12 cellular contexts compared by ENCODE assay signal in genomic region chr11:2402106-2402505, GRCh38. TPM values are rescaled to one million over a fixed set of nuclear protein-coding genes. Genes with fewer than 3 reads are reported as not detected.
A peak's percentile ranks its signal among the peaks of the same experiment; 100 is the strongest.
DNase-seq lines count a peak whose midpoint lies in the region; ATAC-seq, FAIRE-seq and TF ChIP-seq lines count a peak whose summit lies in the region.
"Had no signal": no experiment of that assay in that cellular context is flagged by ENCODE, and none has a peak within 500 bp of the region (broad histone marks: within the 10 kb centered on the region; RNA-seq: fewer than 3 reads in every experiment).

No MANE protein-coding gene starts in this region.

- TF ChIP-seq EP300 in H1 (IDR thresholded peaks at IDR 0.05; ENCODE audit: borderline replicate concordance in 1 of 2, low read depth in 2 of 2, low read length in 2 of 2), result no peak

- H2BK15ac ChIP-seq in H1 (ENCODE audit: low read length), result no peak overlapping the region

- no peak for DNase-seq in activated CD4-positive, alpha-beta T cell treated with anti-CD3 and anti-CD28 coated beads for 36 hours
- no peak for DNase-seq in activated CD4-positive, alpha-beta T cell treated with anti-CD3 and anti-CD28 coated beads, Interleukin-2, amount 50 U/mL, for 48 hours
- DNase-seq in Peyer's patch (no peak), H1 (ENCODE audit: low read depth in 1 of 2, low spot score in 2 of 2) (no peak), retinal pigment epithelial cell (ENCODE audit: low read depth) (no peak), medulla oblongata (ENCODE audit: extremely low spot score) (no peak), NCI-H2107 (lab: John Stamatoyannopoulos, UW) (no peak)
- DNase-seq in activated effector memory CD4-positive, alpha-beta T cell treated with anti-CD3 and anti-CD28 coated beads, Interleukin-2, amount 50 U/mL, for 16 hours, result no peak
- DNase-seq: activated CD4-positive, CD25-positive, alpha-beta regulatory T cell; kidney; NCI-H524 treated with DMSO at 0.1 percent for 48 hours had no signal

- H2BK120ac ChIP-seq in H1 (replicated peaks; ENCODE audit: low read depth, low read length), result no peak overlapping the region

- no peak overlapping the region for H3K27ac Mint-ChIP-seq in activated CD4-positive, alpha-beta T cell treated with anti-CD3 and anti-CD28 coated beads for 36 hours

- H3K27me3 Mint-ChIP-seq in activated CD4-positive, alpha-beta T cell treated with anti-CD3 and anti-CD28 coated beads for 36 hours, result no peaks in the 10 kb centered on the region

- POLR2A ChIA-PET in activated CD4-positive, alpha-beta T cell treated with anti-CD3 and anti-CD28 coated beads for 36 hours (lab: Charles Lee), result no interaction called here
- POLR2A ChIA-PET in H1 (lab: Charles Lee; ENCODE audit: partially characterized antibody), result interaction anchor here (1.3 to 5.0 kb wide), 4 partner anchors 8 to 25 kb away, joined by 3 to 42 read pairs (median 14); partner anchors contain the start of gene CD81

- H3K36me3 Mint-ChIP-seq in activated CD4-positive, alpha-beta T cell treated with anti-CD3 and anti-CD28 coated beads for 36 hours (ENCODE audit: low read depth), result peaks cover 9% of the 10 kb centered on the region

- no peak overlapping the region for H2AFZ ChIP-seq in H1 (ENCODE audit: low read length)

- H4K5ac ChIP-seq in H1 (ENCODE audit: insufficient read length, low read depth, low read length), result no peak overlapping the region

- no peak overlapping the region for H3K9ac ChIP-seq in H1 (replicated peaks in 1 of 4; ENCODE audit: extremely low read depth in 1 of 4, low read depth in 3 of 4, low read length in 3 of 4)

- H3K4me1 ChIP-seq in Peyer's patch, result peaks cover 0 to 24% (median 10%) of the 10 kb centered on the region in 4 donors
- peaks cover 0 to 17% (median 6%) of the 10 kb centered on the region in 4 experiments; a peak in 5 of 7 replicates for H3K4me1 ChIP-seq in H1 (replicated peaks in 1 of 4; ENCODE audit: control insufficient read depth in 3 of 4, insufficient read depth in 4 of 4, low read length in 3 of 4)

- H3K14ac ChIP-seq in H1 (ENCODE audit: insufficient read length), result no peak overlapping the region

- H3K56ac ChIP-seq in H1 (replicated peaks; ENCODE audit: insufficient read length, low read depth, low read length), result no peak overlapping the region

- peak overlapping the region; percentile 87 for H3K4me3 Mint-ChIP-seq in activated CD4-positive, alpha-beta T cell treated with anti-CD3 and anti-CD28 coated beads for 36 hours

- H3K36me3 ChIP-seq in Peyer's patch (peaks cover 0 to 26% (median 0%) of the 10 kb centered on the region in 3 donors), H1 (ENCODE audit: control insufficient read depth in 2 of 4, insufficient read depth in 4 of 4, low read length in 3 of 4) (peaks cover 2 to 15% (median 10%) of the 10 kb centered on the region in 4 experiments; a peak in 4 of 8 replicates)

- CTCF ChIA-PET in activated CD4-positive, alpha-beta T cell treated with anti-CD3 and anti-CD28 coated beads for 36 hours (lab: Charles Lee), result interaction anchor here (0.7 to 3.1 kb wide), 2 partner anchors 18 to 96 kb away, joined by 3 to 14 read pairs; no protein-coding TSS in a partner anchor
- CTCF ChIA-PET in H1 (lab: Charles Lee; ENCODE audit: partially characterized antibody), result interaction anchor here (1.0 to 14.1 kb wide), 14 partner anchors 10 to 216 kb away, joined by 3 to 196 read pairs (median 4); no protein-coding TSS in a partner anchor

- no peak overlapping the region for H2AK5ac ChIP-seq in H1 (ENCODE audit: low read depth, low read length)

- no peak for TF ChIP-seq RAD21 in H1 (IDR thresholded peaks at IDR 0.05 in 1 of 2, conservative IDR thresholded peaks at IDR 0.05 in 1 of 2; ENCODE audit: low read depth in 2 of 2, low read length in 2 of 2)

- H2BK5ac ChIP-seq in H1 (ENCODE audit: low read depth, low read length), result no peak overlapping the region

- 88% methylated on average over 11 of the region's 13 CpGs; no CpG with 5 or more reads in 1 of the 2 experiments for WGBS in H1 (ENCODE audit: extremely low coverage in 1 of 2, insufficient coverage in 1 of 2, insufficient read length in 1 of 2, insufficient replicate concordance in 2 of 2, low coverage in 1 of 2, low lambda C conversion rate in 2 of 2, missing lambda C conversion rate in 1 of 2), 2 experiments

- ATAC-seq in activated CD4-positive, alpha-beta T cell treated with anti-CD3 and anti-CD28 coated beads for 36 hours, result no peak

- H3K9me3 ChIP-seq in Peyer's patch, result no peaks in the 10 kb centered on the region
- no peaks in the 10 kb centered on the region for H3K9me3 ChIP-seq in H1 (ENCODE audit: insufficient read depth in 2 of 2, low read depth in 1 of 2, low read length in 1 of 2)

- H2BK20ac ChIP-seq in H1 (ENCODE audit: low read length), result no peak overlapping the region

- H3K79me1 ChIP-seq in H1 (ENCODE audit: low read depth, low read length), result no peaks in the 10 kb centered on the region; the same call in 1 of the 2 replicates

- H3K23me2 ChIP-seq in H1 (ENCODE audit: low read depth, low read length), result peaks cover 12% of the 10 kb centered on the region

- no peak overlapping the region for H3K18ac ChIP-seq in H1 (ENCODE audit: extremely low read depth, low read length)

- H4K91ac ChIP-seq in H1 (replicated peaks; ENCODE audit: insufficient read length, low read length), result no peak overlapping the region

- H3K23ac ChIP-seq in H1 (ENCODE audit: insufficient read length), result no peak overlapping the region

- intact Hi-C loops in activated CD4-positive, alpha-beta T cell treated with anti-CD3 and anti-CD28 coated beads for 36 hours (cut with DNase I, micrococcal nuclease), result loop anchor here (5.0 kb wide), 5 partner anchors 205 to 1020 kb away; partner anchors contain the start of genes CTSD (in 1 of the 2), LSP1 (in 1 of the 2) and ZNF195 (in 1 of the 2)

- H3K4me2 ChIP-seq in H1 (ENCODE audit: insufficient read depth in 1 of 2, low read depth in 2 of 2, low read length in 2 of 2), result peak overlapping the region; percentile 81; a peak in 2 of 4 replicates

- peaks cover 0 to 14% of the 10 kb centered on the region in 2 experiments; a peak in 3 of 4 replicates for H3K79me2 ChIP-seq in H1 (ENCODE audit: control insufficient read depth in 1 of 2, insufficient read depth in 2 of 2, low read length in 2 of 2)

- H3K27ac ChIP-seq in Peyer's patch, result no peak overlapping the region
- no peak overlapping the region for H3K27ac ChIP-seq in H1 (ENCODE audit: low read depth, low read length)

- peak overlapping the region in 3 of 4 donors; percentile 96 to 99 (median 97) for H3K4me3 ChIP-seq in Peyer's patch
- peak overlapping the region in 3 of 4 experiments; percentile 29 to 97 (median 86); a peak in 5 of 8 replicates for H3K4me3 ChIP-seq in H1 (ENCODE audit: extremely low read depth in 1 of 4, insufficient read depth in 2 of 4, low read depth in 3 of 4, low read length in 4 of 4)
- H3K4me3 ChIP-seq in retinal pigment epithelial cell (ENCODE audit: low read length), result peak overlapping the region; percentile 100

- H4K20me1 ChIP-seq in H1 (replicated peaks in 1 of 2; ENCODE audit: control insufficient read depth in 1 of 2, insufficient read depth in 2 of 2, low read length in 2 of 2), result peaks cover 3 to 5% of the 10 kb centered on the region in 2 experiments

- H4K8ac ChIP-seq in H1 (ENCODE audit: extremely low read depth, insufficient read depth, low read length), result peak overlapping the region; percentile 14; the same call in 1 of the 2 replicates

- no peaks in the 10 kb centered on the region for H3K9me3 Mint-ChIP-seq in activated CD4-positive, alpha-beta T cell treated with anti-CD3 and anti-CD28 coated beads for 36 hours (ENCODE audit: low read depth)

- H2BK12ac ChIP-seq in H1 (ENCODE audit: low read depth, low read length), result no peak overlapping the region

- no peak for FAIRE-seq in H1 (lab: Jason Lieb, UNC)
- FAIRE-seq: colon, kidney had no signal

- peaks cover 16% of the 10 kb centered on the region for H3K4me1 Mint-ChIP-seq in activated CD4-positive, alpha-beta T cell treated with anti-CD3 and anti-CD28 coated beads for 36 hours

- no peaks in the 10 kb centered on the region for H3K27me3 ChIP-seq in Peyer's patch
- H3K27me3 ChIP-seq in H1 (replicated peaks in 1 of 4; ENCODE audit: control insufficient read depth in 3 of 4, extremely low read depth in 1 of 4, insufficient read depth in 3 of 4, low read length in 3 of 4), result no peaks in the 10 kb centered on the region

- no peak overlapping the region for H3K4ac ChIP-seq in H1 (replicated peaks; ENCODE audit: insufficient read length, low read depth, low read length)

- TF ChIP-seq POLR2A in Peyer's patch (IDR thresholded peaks at IDR 0.05), result no peak
- no peak for TF ChIP-seq POLR2A in H1 (IDR thresholded peaks at IDR 0.05; ENCODE audit: control extremely low read depth in 1 of 2, low read depth in 2 of 2, low read length in 2 of 2)

- TF ChIP-seq CTCF in Peyer's patch (IDR thresholded peaks at IDR 0.05) (no peak), H1 (IDR thresholded peaks at IDR 0.05; ENCODE audit: control extremely low read depth in 1 of 3, insufficient read depth in 1 of 3, low read depth in 1 of 3, low read length in 3 of 3) (no peak), retinal pigment epithelial cell (conservative IDR thresholded peaks at IDR 0.05; ENCODE audit: low read depth, low read length) (no peak)

RNA-seq across cellular contexts. Expression of gene TSSC4, which starts 1.6 kb away (rescaled TPM):
- 10 to 100 TPM; 19.8 to 38.4 TPM for total RNA-seq in activated CD4-positive, alpha-beta T cell treated with anti-CD3 and anti-CD28 coated beads for 36 hours
- total RNA-seq in Peyer's patch, result 10 to 100 TPM; 16.5 to 40.2 (median 34.1) TPM
- 39.3 and 44.3 TPM in 2 replicates for total RNA-seq in H1 (2021; fragmentation: NEBNext Ultra II Directional; extraction: Animal tissue kit (Norgen Biotek cat#: 25700))
- polyA plus RNA-seq in H1 (2011; rRNA removed), result 34.0 and 49.6 TPM in 2 replicates
- polyA plus RNA-seq in H1 (2011; cell fraction: cytosol; rRNA removed), result 36.2 TPM
- 40.4 TPM for polyA plus RNA-seq in H1 (2011; cell fraction: nucleus; rRNA removed)
- 25.9 to 42.8 TPM (median 40.6 TPM) in 4 replicates for polyA plus RNA-seq in H1 (2012, experiment 1 of 2)
- 24.6 TPM for polyA plus RNA-seq in H1 (2012, experiment 2 of 2)
- polyA plus RNA-seq in H1 (2013, experiment 1 of 2), result 53.6 TPM
- 49.6 TPM for polyA plus RNA-seq in H1 (2013, experiment 2 of 2)
- 16.0 and 16.2 TPM in 2 replicates for polyA minus RNA-seq in H1 (2011; rRNA and poly(A)+ RNA removed)
- polyA minus RNA-seq in H1 (2011; cell fraction: cytosol; rRNA and poly(A)+ RNA removed), result 19.6 TPM
- polyA minus RNA-seq in H1 (2011; cell fraction: nucleus; rRNA and poly(A)+ RNA removed), result 38.7 TPM

RNA-seq across cellular contexts. Expression of gene CD81, which starts 25.0 kb away (rescaled TPM):
- total RNA-seq in activated CD4-positive, alpha-beta T cell treated with anti-CD3 and anti-CD28 coated beads for 36 hours, result 100 to 1,000 TPM; 118 to 145 TPM
- 100 to 1,000 TPM in 2 of 4 donors, 10 to 100 TPM in 2; 49.2 to 124 (median 100) TPM for total RNA-seq in Peyer's patch
- 238 and 240 TPM in 2 replicates for total RNA-seq in H1 (2021; fragmentation: NEBNext Ultra II Directional; extraction: Animal tissue kit (Norgen Biotek cat#: 25700))
- polyA plus RNA-seq in H1 (2011; rRNA removed), result 309 and 386 TPM in 2 replicates
- polyA plus RNA-seq in H1 (2011; cell fraction: cytosol; rRNA removed), result 189 TPM
- polyA plus RNA-seq in H1 (2011; cell fraction: nucleus; rRNA removed), result 205 TPM
- 237 to 356 TPM (median 324 TPM) in 4 replicates for polyA plus RNA-seq in H1 (2012, experiment 1 of 2)
- polyA plus RNA-seq in H1 (2012, experiment 2 of 2), result 408 TPM
- 299 TPM for polyA plus RNA-seq in H1 (2013, experiment 1 of 2)
- polyA plus RNA-seq in H1 (2013, experiment 2 of 2), result 331 TPM
- polyA minus RNA-seq in H1 (2011; rRNA and poly(A)+ RNA removed), result 242 and 320 TPM in 2 replicates
- polyA minus RNA-seq in H1 (2011; cell fraction: cytosol; rRNA and poly(A)+ RNA removed), result 169 TPM
- polyA minus RNA-seq in H1 (2011; cell fraction: nucleus; rRNA and poly(A)+ RNA removed), result 74.6 TPM

RNA-seq across cellular contexts. Expression of gene TRPM5, which starts 42.2 kb away (rescaled TPM):
- under 1 TPM in 1 of 2 experiments, not detected in 1; 0.05 TPM for total RNA-seq in activated CD4-positive, alpha-beta T cell treated with anti-CD3 and anti-CD28 coated beads for 36 hours
- total RNA-seq in Peyer's patch, result 10 to 100 TPM in 3 of 4 donors, 1 to 10 TPM in 1; 8.1 to 24.2 (median 16.3) TPM
- 0.11 TPM in 1 of 2 replicates, not detected in the other for total RNA-seq in H1 (2021; fragmentation: NEBNext Ultra II Directional; extraction: Animal tissue kit (Norgen Biotek cat#: 25700))
- polyA plus RNA-seq in H1 (2011; rRNA removed), result 0.02 and 0.05 TPM in 2 replicates
- 0.04 TPM for polyA plus RNA-seq in H1 (2011; cell fraction: cytosol; rRNA removed)
- polyA plus RNA-seq in H1 (2011; cell fraction: nucleus; rRNA removed), result 0.24 TPM
- polyA plus RNA-seq in H1 (2012, experiment 1 of 2), result 0.04 TPM in 1 of 4 replicates, not detected in the others
- not detected for polyA plus RNA-seq in H1 (2012, experiment 2 of 2)
- 0.02 TPM for polyA plus RNA-seq in H1 (2013, experiment 1 of 2)
- 0.02 TPM for polyA plus RNA-seq in H1 (2013, experiment 2 of 2)
- not detected in 2 replicates for polyA minus RNA-seq in H1 (2011; rRNA and poly(A)+ RNA removed)
- not detected for polyA minus RNA-seq in H1 (2011; cell fraction: cytosol; rRNA and poly(A)+ RNA removed)
- not detected for polyA minus RNA-seq in H1 (2011; cell fraction: nucleus; rRNA and poly(A)+ RNA removed)

RNA-seq across cellular contexts. Expression of gene KCNQ1, which starts 42.7 kb away (rescaled TPM):
- total RNA-seq in activated CD4-positive, alpha-beta T cell treated with anti-CD3 and anti-CD28 coated beads for 36 hours, result 10 to 100 TPM in 1 of 2 experiments, 1 to 10 TPM in 1; 9.1 to 10.9 TPM
- 10 to 100 TPM; 50.6 to 66.4 (median 54.2) TPM for total RNA-seq in Peyer's patch
- total RNA-seq in H1 (2021; fragmentation: NEBNext Ultra II Directional; extraction: Animal tissue kit (Norgen Biotek cat#: 25700)), result 2.0 and 2.4 TPM in 2 replicates
- 1.9 and 2.4 TPM in 2 replicates for polyA plus RNA-seq in H1 (2011; rRNA removed)
- 1.4 TPM for polyA plus RNA-seq in H1 (2011; cell fraction: cytosol; rRNA removed)
- 2.3 TPM for polyA plus RNA-seq in H1 (2011; cell fraction: nucleus; rRNA removed)
- 1.4 to 2.5 TPM (median 2.0 TPM) in 4 replicates for polyA plus RNA-seq in H1 (2012, experiment 1 of 2)
- polyA plus RNA-seq in H1 (2012, experiment 2 of 2), result 2.2 TPM
- polyA plus RNA-seq in H1 (2013, experiment 1 of 2), result 2.0 TPM
- 2.0 TPM for polyA plus RNA-seq in H1 (2013, experiment 2 of 2)
- 1.3 and 2.8 TPM in 2 replicates for polyA minus RNA-seq in H1 (2011; rRNA and poly(A)+ RNA removed)
- polyA minus RNA-seq in H1 (2011; cell fraction: cytosol; rRNA and poly(A)+ RNA removed), result 1.8 TPM
- polyA minus RNA-seq in H1 (2011; cell fraction: nucleus; rRNA and poly(A)+ RNA removed), result 6.1 TPM
